In genomic region chr5:69188811-69189161, GRCh38 we compare ENCODE assay signal across 8 cellular contexts. TPM values are rescaled to one million over a fixed set of nuclear protein-coding genes. Genes with fewer than 3 reads are reported as not detected.
DNase-seq lines count a peak whose midpoint lies in the region; ATAC-seq and TF ChIP-seq lines count a peak whose summit lies in the region.

No MANE protein-coding gene starts in this region.

- DNase-seq in SJCRH30 (no peak), fibroblast of the aortic adventitia (ENCODE audit: low read depth) (no peak), skeletal muscle cell (ENCODE audit: low read depth) (no peak), NOMO-1 treated with DMSO at 0.1 percent for 48 hours (lab: John Stamatoyannopoulos, UW; ENCODE audit: unreplicated experiment) (no peak)

- H3K9me3 ChIP-seq in SJCRH30 (replicated peaks) = no peaks in the 10 kb centered on the region

- H3K4me3 ChIP-seq in SJCRH30 (peak overlapping the region; percentile 90), fibroblast of the aortic adventitia (ENCODE audit: low read depth, low read length) (peak overlapping the region; percentile 79), skeletal muscle cell (ENCODE audit: low read depth, low read length) (peak overlapping the region; percentile 88)

- no peak for TF ChIP-seq POLR2A in GM18505 (IDR thresholded peaks at IDR 0.05; ENCODE audit: borderline replicate concordance, extremely low read depth, insufficient read depth, insufficient read length)

- no peaks in the 10 kb centered on the region for H3K4me1 ChIP-seq in SJCRH30

- no peak for TF ChIP-seq CTCF in fibroblast of the aortic adventitia (IDR thresholded peaks at IDR 0.05; ENCODE audit: insufficient read depth, low read length)

- H3K27me3 ChIP-seq in SJCRH30 = no peaks in the 10 kb centered on the region

- H3K36me3 ChIP-seq in SJCRH30 = peaks cover 6% of the 10 kb centered on the region; the same call in 1 of the 2 replicates

- H3K27ac ChIP-seq in SJCRH30 = peak overlapping the region; percentile 90

- ATAC-seq in GM18505 (IDR thresholded peaks at IDR 0.05; ENCODE audit: unreplicated experiment) (peak; percentile 3), GM21576 (IDR thresholded peaks at IDR 0.05; ENCODE audit: unreplicated experiment) (no peak), GM21526 (IDR thresholded peaks at IDR 0.05; ENCODE audit: low FRiP score, unreplicated experiment) (no peak), HG03045 (IDR thresholded peaks at IDR 0.05; ENCODE audit: unreplicated experiment) (no peak)

RNA-seq across cellular contexts. Expression of gene CENPH, which starts 0.6 kb away (rescaled TPM):
- total RNA-seq in SJCRH30 (2014; rRNA removed; shearing (Covaris generic)) = 86.3 and 103 TPM in 2 replicates
- 9.6 and 20.2 TPM in 2 replicates for total RNA-seq in fibroblast of the aortic adventitia (ENCODE audit: low replicate concordance)

RNA-seq across cellular contexts. Expression of gene CCNB1, which starts 21.8 kb away (rescaled TPM):
- 301 and 311 TPM in 2 replicates for total RNA-seq in SJCRH30 (2014; rRNA removed; shearing (Covaris generic))
- total RNA-seq in fibroblast of the aortic adventitia (ENCODE audit: low replicate concordance) = 16.4 and 51.7 TPM in 2 replicates

RNA-seq across cellular contexts. Expression of gene CDK7, which starts 45.9 kb away (rescaled TPM):
- 39.7 and 46.6 TPM in 2 replicates for total RNA-seq in SJCRH30 (2014; rRNA removed; shearing (Covaris generic))
- total RNA-seq in fibroblast of the aortic adventitia (ENCODE audit: low replicate concordance) = 22.0 and 50.8 TPM in 2 replicates
